In genomic region chr3:71360170-71360569, GRCh38 we compare ENCODE assay signal across 9 cellular contexts.
A peak's percentile ranks its signal among the peaks of the same experiment; 100 is the strongest.
DNase-seq lines count a peak whose midpoint lies in the region; ATAC-seq and TF ChIP-seq lines count a peak whose summit lies in the region.
"Had no signal": no experiment of that assay in that cellular context is flagged by ENCODE, and none has a peak within 500 bp of the region (broad histone marks: within the 10 kb centered on the region; RNA-seq: fewer than 3 reads in every experiment).

No MANE protein-coding gene starts in this region.

- no peak overlapping the region for H3K4me3 Mint-ChIP-seq in chondrocyte (ENCODE audit: unreplicated experiment)
- H3K4me3 Mint-ChIP-seq: dendritic cell treated with granulocyte-macrophage colony-stimulating factor and Interleukin-4, amounts not matched to agents 40 ng/mL and 50 ng/mL, for 4 days had no signal

- H3K27me3 Mint-ChIP-seq in chondrocyte (ENCODE audit: low read depth): no peaks in the 10 kb centered on the region
- H3K27me3 Mint-ChIP-seq: dendritic cell treated with granulocyte-macrophage colony-stimulating factor and Interleukin-4, amounts not matched to agents 40 ng/mL and 50 ng/mL, for 4 days had no signal

- no peak for DNase-seq in NCI-H1694 treated with DMSO at 0.1 percent for 48 hours (lab: John Stamatoyannopoulos, UW)
- no peak for DNase-seq in NAMALWA (ENCODE audit: low spot score)
- DNase-seq in chondrocyte (ENCODE audit: low spot score): no peak
- DNase-seq: NCI-H526 treated with DMSO at 0.1 percent for 48 hours had no signal

- peak overlapping the region; percentile 14 for H3K4me3 ChIP-seq in mononuclear cell (ENCODE audit: low read length)

- TF ChIP-seq CTCF in chondrocyte (IDR thresholded peaks at IDR 0.05): no peak

- no peaks in the 10 kb centered on the region for H3K27me3 ChIP-seq in mononuclear cell (ENCODE audit: insufficient read depth, low read length)

- no peak overlapping the region for H3K27ac Mint-ChIP-seq in chondrocyte (ENCODE audit: unreplicated experiment)
- H3K27ac Mint-ChIP-seq: dendritic cell treated with granulocyte-macrophage colony-stimulating factor and Interleukin-4, amounts not matched to agents 40 ng/mL and 50 ng/mL, for 4 days had no signal

- ATAC-seq in GM19035 (IDR thresholded peaks at IDR 0.05; ENCODE audit: unreplicated experiment): peak; percentile 7
- peak; percentile 46 for ATAC-seq in GM21825 (IDR thresholded peaks at IDR 0.05; ENCODE audit: unreplicated experiment)
- peak; percentile 15 for ATAC-seq in HG03565 (IDR thresholded peaks at IDR 0.05; ENCODE audit: unreplicated experiment)

- H3K36me3 Mint-ChIP-seq in chondrocyte (ENCODE audit: low read depth): peaks cover 7% of the 10 kb centered on the region

- H3K4me1 ChIP-seq in mononuclear cell (ENCODE audit: insufficient read depth, low read length): peaks cover 47% of the 10 kb centered on the region

- peaks cover 16% of the 10 kb centered on the region for H3K4me1 Mint-ChIP-seq in chondrocyte (ENCODE audit: low read depth)

- H3K9me3 Mint-ChIP-seq in chondrocyte (ENCODE audit: low read depth): no peaks in the 10 kb centered on the region
- H3K9me3 Mint-ChIP-seq: dendritic cell treated with granulocyte-macrophage colony-stimulating factor and Interleukin-4, amounts not matched to agents 40 ng/mL and 50 ng/mL, for 4 days had no signal

- no peaks in the 10 kb centered on the region for H3K9me3 ChIP-seq in mononuclear cell (ENCODE audit: low read depth, low read length)
